Comparison of ENCODE assay signal across 8 cellular contexts in genomic region chr1:32817815-32818786, GRCh38. TPM values are rescaled to one million over a fixed set of nuclear protein-coding genes. Genes with fewer than 3 reads are reported as not detected.
DNase-seq lines count a peak whose midpoint lies in the region; ATAC-seq lines count a peak whose summit lies in the region.

No MANE protein-coding gene starts in this region.

- peak overlapping the region; percentile 83 for H3K4me3 ChIP-seq in Karpas-422 (ENCODE audit: low read length)
- H3K4me3 ChIP-seq in neuronal stem cell (ENCODE audit: low read length in 2 of 2): peak overlapping the region; percentile 91 to 95

- H3K9me3 ChIP-seq in Karpas-422 (ENCODE audit: low read length) (no peaks in the 10 kb centered on the region), neuronal stem cell (replicated peaks in 1 of 2; ENCODE audit: control insufficient read depth in 2 of 2, insufficient read depth in 1 of 2, low read depth in 1 of 2, low read length in 2 of 2) (no peaks in the 10 kb centered on the region)

- H3K27ac Mint-ChIP-seq in activated naive CD8-positive, alpha-beta T cell treated with anti-CD3 and anti-CD28 coated beads, Interleukin-2, amount 10 ng/mL, durations not matched to agents 7 days and 5 days: peak overlapping the region; percentile 88

- H3K4me2 ChIP-seq in Karpas-422 (ENCODE audit: low read depth, low read length, poor library complexity, severe bottlenecking) (peak overlapping the region; percentile 91), neuronal stem cell (ENCODE audit: insufficient read depth, low read length, poor library complexity, severe bottlenecking) (peak overlapping the region; percentile 77)

- peak; percentile 5 for ATAC-seq in activated naive CD8-positive, alpha-beta T cell treated with anti-CD3 and anti-CD28 coated beads, Interleukin-2, amount 10 ng/mL, durations not matched to agents 7 days and 5 days (ENCODE audit: low read depth)

- peaks cover 93% of the 10 kb centered on the region for H3K79me2 ChIP-seq in Karpas-422 (ENCODE audit: low read length)

- H2BK12ac ChIP-seq in neuronal stem cell (ENCODE audit: low read length): no peak overlapping the region

- H3K27ac ChIP-seq in Karpas-422 (ENCODE audit: low read length): peak overlapping the region; percentile 89
- peak overlapping the region; percentile 100 for H3K27ac ChIP-seq in neuronal stem cell (replicated peaks; ENCODE audit: low read length)

- H3K4me3 Mint-ChIP-seq in activated naive CD8-positive, alpha-beta T cell treated with anti-CD3 and anti-CD28 coated beads, Interleukin-2, amount 10 ng/mL, durations not matched to agents 7 days and 5 days: peak overlapping the region; percentile 97

- intact Hi-C loops in head of caudate nucleus (cut with DNase I): loop anchor here (5.0 kb wide), 1 partner anchor 54 kb away; the partner anchor contains the start of gene FNDC5

- peak overlapping the region; percentile 99 for H4K8ac ChIP-seq in neuronal stem cell (ENCODE audit: low read depth, low read length)

- peak overlapping the region; percentile 100 for H2BK5ac ChIP-seq in neuronal stem cell (ENCODE audit: low read length)

- no CpG with 5 or more reads among the region's 51 CpGs for WGBS in neuronal stem cell (ENCODE audit: extremely low coverage in 2 of 2, insufficient read length in 2 of 2, insufficient replicate concordance in 1 of 2), 2 donors

- POLR2A ChIA-PET in activated naive CD8-positive, alpha-beta T cell treated with anti-CD3 and anti-CD28 coated beads, Interleukin-2, amount 10 ng/mL, durations not matched to agents 7 days and 5 days (lab: Charles Lee): interaction anchor here (0.6 to 2.9 kb wide), 12 partner anchors 10 to 532 kb away, joined by 3 to 11 read pairs (median 4); partner anchors contain the start of genes RBBP4 and ZBTB8OS

- H3K36me3 Mint-ChIP-seq in activated naive CD8-positive, alpha-beta T cell treated with anti-CD3 and anti-CD28 coated beads, Interleukin-2, amount 10 ng/mL, durations not matched to agents 7 days and 5 days: peaks cover 24% of the 10 kb centered on the region

- no peaks in the 10 kb centered on the region for H3K9me2 ChIP-seq in Karpas-422 (replicated peaks; ENCODE audit: insufficient read depth, low read length)

- H3K14ac ChIP-seq in neuronal stem cell (ENCODE audit: low read length): peak overlapping the region; percentile 100

- H3K4me1 Mint-ChIP-seq in activated naive CD8-positive, alpha-beta T cell treated with anti-CD3 and anti-CD28 coated beads, Interleukin-2, amount 10 ng/mL, durations not matched to agents 7 days and 5 days: peaks cover 35% of the 10 kb centered on the region

- H2AFZ ChIP-seq in Karpas-422 (ENCODE audit: low read length): no peak overlapping the region; the same call in 1 of the 2 replicates
- peak overlapping the region; percentile 96 for H2AFZ ChIP-seq in neuronal stem cell (ENCODE audit: low read length)

- H3K9ac ChIP-seq in Karpas-422 (ENCODE audit: low read length): peak overlapping the region; percentile 97
- peak overlapping the region; percentile 100 for H3K9ac ChIP-seq in neuronal stem cell (ENCODE audit: low read depth, low read length, poor library complexity)

- H2BK120ac ChIP-seq in neuronal stem cell (ENCODE audit: low read depth, low read length): peak overlapping the region; percentile 98

- no peaks in the 10 kb centered on the region for H3K27me3 Mint-ChIP-seq in activated naive CD8-positive, alpha-beta T cell treated with anti-CD3 and anti-CD28 coated beads, Interleukin-2, amount 10 ng/mL, durations not matched to agents 7 days and 5 days

- 0 out of 2 replicates have a peak, but pooled peaks cover 5% of the 10 kb centered on the region for H4K20me1 ChIP-seq in Karpas-422 (ENCODE audit: insufficient read depth, low read depth, low read length)

- peak overlapping the region; percentile 100 for H2BK15ac ChIP-seq in neuronal stem cell (ENCODE audit: low read length)

- H3K27me3 ChIP-seq in Karpas-422 (ENCODE audit: low read length): no peaks in the 10 kb centered on the region
- H3K27me3 ChIP-seq in neuronal stem cell (ENCODE audit: control insufficient read depth in 3 of 3, insufficient read depth in 3 of 3, low read depth in 1 of 3, low read length in 3 of 3): no peaks in the 10 kb centered on the region

- no peaks in the 10 kb centered on the region for H3K9me3 Mint-ChIP-seq in activated naive CD8-positive, alpha-beta T cell treated with anti-CD3 and anti-CD28 coated beads, Interleukin-2, amount 10 ng/mL, durations not matched to agents 7 days and 5 days

- peak overlapping the region; percentile 97 for H4K91ac ChIP-seq in neuronal stem cell (ENCODE audit: low read depth, low read length, poor library complexity)

- peak overlapping the region; percentile 92 for H2AK5ac ChIP-seq in neuronal stem cell (ENCODE audit: low read depth, low read length)

- peak; percentile 87 for DNase-seq in DMS53 (lab: John Stamatoyannopoulos, UW)
- peak; percentile 64 for DNase-seq in H4 (ENCODE audit: low spot score)
- DNase-seq in Karpas-422: peak; percentile 82
- peak; percentile 64 for DNase-seq in RPMI8226
- DNase-seq in activated naive CD8-positive, alpha-beta T cell treated with anti-CD3 and anti-CD28 coated beads, Interleukin-2, amount 10 ng/mL, durations not matched to agents 7 days and 5 days: peak; percentile 72
- DNase-seq in head of caudate nucleus: peak; percentile 11 to 84 (median 62)
- DNase-seq in neuronal stem cell (ENCODE audit: low spot score): peak; percentile 69
- DNase-seq in GOT3 (lab: John Stamatoyannopoulos, UW): no peak

- H3K18ac ChIP-seq in neuronal stem cell (ENCODE audit: low read length): peak overlapping the region; percentile 100

- H3K23ac ChIP-seq in neuronal stem cell (ENCODE audit: low read depth, low read length, poor library complexity): peak overlapping the region; percentile 99

- 0 out of 2 replicates have a peak, but pooled peaks cover 10% of the 10 kb centered on the region for H3K36me3 ChIP-seq in Karpas-422 (ENCODE audit: insufficient read depth, low read length)
- peaks cover 3 to 30% of the 10 kb centered on the region in 2 donors for H3K36me3 ChIP-seq in neuronal stem cell (replicated peaks in 1 of 2; ENCODE audit: control insufficient read depth in 2 of 2, insufficient read depth in 2 of 2, low read length in 2 of 2)

- peaks cover 4% of the 10 kb centered on the region for H3K79me1 ChIP-seq in neuronal stem cell (ENCODE audit: low read depth, low read length)

- H3K4ac ChIP-seq in neuronal stem cell (ENCODE audit: low read length): peak overlapping the region; percentile 89

- H3K4me1 ChIP-seq in Karpas-422 (ENCODE audit: low read length) (peaks cover 54% of the 10 kb centered on the region), neuronal stem cell (ENCODE audit: control insufficient read depth in 2 of 2, insufficient read depth in 1 of 2, low read depth in 1 of 2, low read length in 2 of 2) (peaks cover 4 to 5% of the 10 kb centered on the region in 2 donors)

RNA-seq across cellular contexts. Expression of gene S100PBP, which starts 0.6 kb away (rescaled TPM):
- 25.2 and 29.1 TPM in 2 replicates for total RNA-seq in H4 (2014; rRNA removed; shearing (Covaris generic))
- total RNA-seq in Karpas-422 (2014; rRNA removed; shearing (Covaris generic); ENCODE audit: low replicate concordance): 23.7 and 30.8 TPM in 2 replicates
- total RNA-seq in activated naive CD8-positive, alpha-beta T cell treated with anti-CD3 and anti-CD28 coated beads, Interleukin-2, amount 10 ng/mL, durations not matched to agents 7 days and 5 days: 10 to 100 TPM; 75.8 to 78.5 TPM
- polyA plus RNA-seq in neuronal stem cell (2013, experiment 1 of 2): 23.3 TPM
- polyA plus RNA-seq in neuronal stem cell (2013, experiment 2 of 2): 25.6 TPM

RNA-seq across cellular contexts. Expression of gene YARS1, which starts 0.9 kb away (rescaled TPM):
- 136 and 168 TPM in 2 replicates for total RNA-seq in H4 (2014; rRNA removed; shearing (Covaris generic))
- 118 and 159 TPM in 2 replicates for total RNA-seq in Karpas-422 (2014; rRNA removed; shearing (Covaris generic); ENCODE audit: low replicate concordance)
- 100 to 1,000 TPM; 180 to 181 TPM for total RNA-seq in activated naive CD8-positive, alpha-beta T cell treated with anti-CD3 and anti-CD28 coated beads, Interleukin-2, amount 10 ng/mL, durations not matched to agents 7 days and 5 days
- 47.5 TPM for polyA plus RNA-seq in neuronal stem cell (2013, experiment 1 of 2)
- 49.0 TPM for polyA plus RNA-seq in neuronal stem cell (2013, experiment 2 of 2)

RNA-seq across cellular contexts. Expression of gene FNDC5, which starts 52.6 kb away (rescaled TPM):
- 0.12 and 0.15 TPM in 2 replicates for total RNA-seq in H4 (2014; rRNA removed; shearing (Covaris generic))
- total RNA-seq in Karpas-422 (2014; rRNA removed; shearing (Covaris generic); ENCODE audit: low replicate concordance): not detected in 2 replicates
- total RNA-seq in activated naive CD8-positive, alpha-beta T cell treated with anti-CD3 and anti-CD28 coated beads, Interleukin-2, amount 10 ng/mL, durations not matched to agents 7 days and 5 days: not detected
- 12.0 TPM for polyA plus RNA-seq in neuronal stem cell (2013, experiment 1 of 2)
- polyA plus RNA-seq in neuronal stem cell (2013, experiment 2 of 2): 11.7 TPM
